1 cellular context compared by ENCODE assay signal in the genomic region with DNA sequence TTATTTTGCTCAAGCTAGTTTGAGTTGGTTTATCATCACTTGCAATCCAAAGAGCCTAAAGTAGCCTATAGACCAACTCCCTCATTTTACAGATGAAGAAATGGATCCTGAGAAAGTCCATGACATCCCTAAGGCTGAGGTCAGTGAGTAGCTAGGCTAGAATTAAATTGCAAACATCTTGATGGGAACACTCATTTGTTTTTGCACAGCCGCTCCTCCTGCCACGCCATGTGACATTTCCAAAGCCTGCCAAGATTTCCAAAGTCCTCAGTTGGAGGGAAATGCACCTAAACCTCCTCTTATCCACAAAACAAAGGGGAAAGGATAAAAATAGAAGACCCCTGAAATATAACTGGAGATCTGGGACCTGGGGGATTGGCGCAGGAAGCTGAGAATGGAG.
TF ChIP-seq lines count a peak whose summit lies in the region.

No MANE protein-coding gene starts in this region.

TF ChIP-seq in HCT116, 20 proteins besides CTCF, POLR2A, EP300 and RAD21 (continued from another document):
- TF ChIP-seq, protein P1, sequence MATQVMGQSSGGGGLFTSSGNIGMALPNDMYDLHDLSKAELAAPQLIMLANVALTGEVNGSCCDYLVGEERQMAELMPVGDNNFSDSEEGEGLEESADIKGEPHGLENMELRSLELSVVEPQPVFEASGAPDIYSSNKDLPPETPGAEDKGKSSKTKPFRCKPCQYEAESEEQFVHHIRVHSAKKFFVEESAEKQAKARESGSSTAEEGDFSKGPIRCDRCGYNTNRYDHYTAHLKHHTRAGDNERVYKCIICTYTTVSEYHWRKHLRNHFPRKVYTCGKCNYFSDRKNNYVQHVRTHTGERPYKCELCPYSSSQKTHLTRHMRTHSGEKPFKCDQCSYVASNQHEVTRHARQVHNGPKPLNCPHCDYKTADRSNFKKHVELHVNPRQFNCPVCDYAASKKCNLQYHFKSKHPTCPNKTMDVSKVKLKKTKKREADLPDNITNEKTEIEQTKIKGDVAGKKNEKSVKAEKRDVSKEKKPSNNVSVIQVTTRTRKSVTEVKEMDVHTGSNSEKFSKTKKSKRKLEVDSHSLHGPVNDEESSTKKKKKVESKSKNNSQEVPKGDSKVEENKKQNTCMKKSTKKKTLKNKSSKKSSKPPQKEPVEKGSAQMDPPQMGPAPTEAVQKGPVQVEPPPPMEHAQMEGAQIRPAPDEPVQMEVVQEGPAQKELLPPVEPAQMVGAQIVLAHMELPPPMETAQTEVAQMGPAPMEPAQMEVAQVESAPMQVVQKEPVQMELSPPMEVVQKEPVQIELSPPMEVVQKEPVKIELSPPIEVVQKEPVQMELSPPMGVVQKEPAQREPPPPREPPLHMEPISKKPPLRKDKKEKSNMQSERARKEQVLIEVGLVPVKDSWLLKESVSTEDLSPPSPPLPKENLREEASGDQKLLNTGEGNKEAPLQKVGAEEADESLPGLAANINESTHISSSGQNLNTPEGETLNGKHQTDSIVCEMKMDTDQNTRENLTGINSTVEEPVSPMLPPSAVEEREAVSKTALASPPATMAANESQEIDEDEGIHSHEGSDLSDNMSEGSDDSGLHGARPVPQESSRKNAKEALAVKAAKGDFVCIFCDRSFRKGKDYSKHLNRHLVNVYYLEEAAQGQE (IDR thresholded peaks at IDR 0.05; ENCODE audit: low read depth): no peak
- TF ChIP-seq, protein P2, sequence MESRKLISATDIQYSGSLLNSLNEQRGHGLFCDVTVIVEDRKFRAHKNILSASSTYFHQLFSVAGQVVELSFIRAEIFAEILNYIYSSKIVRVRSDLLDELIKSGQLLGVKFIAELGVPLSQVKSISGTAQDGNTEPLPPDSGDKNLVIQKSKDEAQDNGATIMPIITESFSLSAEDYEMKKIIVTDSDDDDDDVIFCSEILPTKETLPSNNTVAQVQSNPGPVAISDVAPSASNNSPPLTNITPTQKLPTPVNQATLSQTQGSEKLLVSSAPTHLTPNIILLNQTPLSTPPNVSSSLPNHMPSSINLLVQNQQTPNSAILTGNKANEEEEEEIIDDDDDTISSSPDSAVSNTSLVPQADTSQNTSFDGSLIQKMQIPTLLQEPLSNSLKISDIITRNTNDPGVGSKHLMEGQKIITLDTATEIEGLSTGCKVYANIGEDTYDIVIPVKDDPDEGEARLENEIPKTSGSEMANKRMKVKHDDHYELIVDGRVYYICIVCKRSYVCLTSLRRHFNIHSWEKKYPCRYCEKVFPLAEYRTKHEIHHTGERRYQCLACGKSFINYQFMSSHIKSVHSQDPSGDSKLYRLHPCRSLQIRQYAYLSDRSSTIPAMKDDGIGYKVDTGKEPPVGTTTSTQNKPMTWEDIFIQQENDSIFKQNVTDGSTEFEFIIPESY (IDR thresholded peaks at IDR 0.05; ENCODE audit: extremely low read depth, insufficient replicate concordance, low read length): no peak
- TF ChIP-seq ATF3 (IDR thresholded peaks at IDR 0.05): no peak
